In genomic region chr12:78584695-78585094, GRCh38 we compare ENCODE assay signal across 11 cellular contexts.
A peak's percentile ranks its signal among the peaks of the same experiment; 100 is the strongest.
DNase-seq lines count a peak whose midpoint lies in the region; TF ChIP-seq lines count a peak whose summit lies in the region.
"Had no signal": no experiment of that assay in that cellular context is flagged by ENCODE, and none has a peak within 500 bp of the region (broad histone marks: within the 10 kb centered on the region; RNA-seq: fewer than 3 reads in every experiment).

No MANE protein-coding gene starts in this region.

- peak; percentile 10 to 16 for DNase-seq in SHP77 (lab: John Stamatoyannopoulos, UW)
- no peak for DNase-seq in SHP77 treated with DMSO at 0.1 percent for 48 hours (lab: John Stamatoyannopoulos, UW)
- DNase-seq in NAMALWA (ENCODE audit: low spot score), result peak; percentile 31
- DNase-seq in ecto neural progenitor cell (ENCODE audit: low spot score), result peak; percentile 53
- DNase-seq in retinal pigment epithelial cell (ENCODE audit: low read depth), result no peak
- no peak for DNase-seq in stimulated activated CD4-positive, alpha-beta T cell treated with anti-CD3 and anti-CD28 coated beads, Interleukin-1b, Interleukin-23, amount 100 ng/mL, for 48 hours
- DNase-seq in HCEC 1CT, result no peak
- DNase-seq in pons (ENCODE audit: low spot score), result no peak
- DNase-seq: amniotic stem cell, hippocampal formation, NCI-H345 had no signal

- H3K4me3 ChIP-seq in retinal pigment epithelial cell (ENCODE audit: low read length), result no peak overlapping the region

- TF ChIP-seq CTCF in retinal pigment epithelial cell (conservative IDR thresholded peaks at IDR 0.05; ENCODE audit: low read depth, low read length), result peak; percentile 37

Comparison
In these comparisons a context has a peak if more than half of its experiments do, and no peak if none do; other contexts are left out.
1. DNase-seq: peak in SHP77 (2 of 2), NAMALWA (single experiment) and ecto neural progenitor cell (single experiment); none in SHP77 treated with DMSO at 0.1 percent for 48 hours (single experiment), retinal pigment epithelial cell (single experiment), stimulated activated CD4-positive, alpha-beta T cell treated with anti-CD3 and anti-CD28 coated beads, Interleukin-1b, Interleukin-23, amount 100 ng/mL, for 48 hours (single experiment), HCEC 1CT (single experiment) and pons (single experiment).